In genomic region chr13:22332411-22332810, GRCh38 we compare ENCODE assay signal across 19 cellular contexts.
A peak's percentile ranks its signal among the peaks of the same experiment; 100 is the strongest.
DNase-seq lines count a peak whose midpoint lies in the region; ATAC-seq, FAIRE-seq and TF ChIP-seq lines count a peak whose summit lies in the region.
"Had no signal": no experiment of that assay in that cellular context is flagged by ENCODE, and none has a peak within 500 bp of the region (broad histone marks: within the 10 kb centered on the region; RNA-seq: fewer than 3 reads in every experiment).

No MANE protein-coding gene starts in this region.

- WGBS in small intestine, 3 donors = 13 to 67% (median 35%) methylated on average over 7 of the region's 7 CpGs

- H3K4me3 ChIP-seq in small intestine (ENCODE audit: low read depth in 1 of 2, low read length in 2 of 2) = no peak overlapping the region
- H3K4me3 ChIP-seq: HAP-1 had no signal

- H3K4me1 ChIP-seq in small intestine (ENCODE audit: control insufficient read depth in 2 of 2, insufficient read depth in 1 of 2, low read depth in 1 of 2, low read length in 1 of 2) = no peaks in the 10 kb centered on the region
- H3K4me1 ChIP-seq: HAP-1 had no signal

- H3K4me3 Mint-ChIP-seq in nephron progenitor cell = no peak overlapping the region
- H3K4me3 Mint-ChIP-seq: CD8-positive, alpha-beta memory T cell; HFFc6 had no signal

- TF ChIP-seq CTCF in nephron progenitor cell (IDR thresholded peaks at IDR 0.05) = no peak

- H3K36me3 ChIP-seq in small intestine (ENCODE audit: control insufficient read depth in 2 of 2, insufficient read depth in 2 of 2, low read length in 2 of 2) = no peaks in the 10 kb centered on the region
- H3K36me3 ChIP-seq: HAP-1 had no signal

- DNase-seq in left colon (no peak), nephron progenitor cell (no peak), small intestine (peak; percentile 64), DMS153 (lab: John Stamatoyannopoulos, UW) (no peak), NCI-H2107 (lab: John Stamatoyannopoulos, UW) (no peak)
- DNase-seq: C1 segment of cervical spinal cord; CD8-positive, alpha-beta memory T cell; DMS 273 treated with DMSO at 0.1 percent for 48 hours; DMS53; DMS79 treated with DMSO at 0.1 percent for 48 hours; GF-D8; GOT3; HFFc6 had no signal

- peaks cover 11% of the 10 kb centered on the region for H3K36me3 Mint-ChIP-seq in nephron progenitor cell (ENCODE audit: low read depth)
- H3K36me3 Mint-ChIP-seq: CD8-positive, alpha-beta memory T cell had no signal

- H3K27me3 Mint-ChIP-seq in nephron progenitor cell (ENCODE audit: low read depth, poor library complexity) = peaks cover 3% of the 10 kb centered on the region

- intact Hi-C loops in left colon (cut with DNase I, micrococcal nuclease) = no loop called here

- no peaks in the 10 kb centered on the region for H3K27me3 ChIP-seq in small intestine (ENCODE audit: control insufficient read depth in 2 of 2, insufficient read depth in 2 of 2, low read length in 2 of 2)

- peak; percentile 99 for ATAC-seq in left colon
- ATAC-seq in GM21526 (IDR thresholded peaks at IDR 0.05; ENCODE audit: low FRiP score, unreplicated experiment) = no peak

- FAIRE-seq in small intestine (lab: Jason Lieb, UNC) = no peak
- FAIRE-seq: D721Med, GM12891, GM18507, H54 had no signal

- H3K27ac Mint-ChIP-seq in nephron progenitor cell = peak overlapping the region; percentile 25
- H3K27ac Mint-ChIP-seq: CD8-positive, alpha-beta memory T cell; HFFc6 had no signal

- H3K9me3 Mint-ChIP-seq in nephron progenitor cell = peaks cover 12% of the 10 kb centered on the region

- no peaks in the 10 kb centered on the region for H3K4me1 Mint-ChIP-seq in nephron progenitor cell
- H3K4me1 Mint-ChIP-seq: CD8-positive, alpha-beta memory T cell had no signal

- no peaks in the 10 kb centered on the region for H3K9me3 ChIP-seq in small intestine (ENCODE audit: control insufficient read depth, low read depth)
- H3K9me3 ChIP-seq: HAP-1 had no signal

- H3K27ac ChIP-seq in small intestine (ENCODE audit: low read depth in 1 of 2, low read length in 1 of 2) = no peak overlapping the region
